In genomic region chr6:12009180-12009748, GRCh38 we compare ENCODE assay signal across 8 cellular contexts. TPM values are rescaled to one million over a fixed set of nuclear protein-coding genes. Genes with fewer than 3 reads are reported as not detected.
DNase-seq lines count a peak whose midpoint lies in the region; ATAC-seq and TF ChIP-seq lines count a peak whose summit lies in the region.

No MANE protein-coding gene starts in this region.

- no peak for ATAC-seq in HG03432 (IDR thresholded peaks at IDR 0.05; ENCODE audit: unreplicated experiment)

- TF ChIP-seq POLR2A in adrenal gland (IDR thresholded peaks at IDR 0.05) (no peak), lower leg skin (IDR thresholded peaks at IDR 0.05) (no peak)

- TF ChIP-seq CTCF in adrenal gland (IDR thresholded peaks at IDR 0.05) (no peak), lower leg skin (IDR thresholded peaks at IDR 0.05) (no peak), type B pancreatic cell (conservative IDR thresholded peaks at IDR 0.05) (no peak)

- peak overlapping the region; percentile 94 for H3K27ac Mint-ChIP-seq in activated naive CD4-positive, alpha-beta T cell treated with anti-CD3 and anti-CD28 coated beads, Interleukin-2, amount 10 ng/mL, durations not matched to agents 7 days and 5 days
- peak overlapping the region; percentile 95 for H3K27ac Mint-ChIP-seq in type B pancreatic cell

- H3K4me3 Mint-ChIP-seq in activated naive CD4-positive, alpha-beta T cell treated with anti-CD3 and anti-CD28 coated beads, Interleukin-2, amount 10 ng/mL, durations not matched to agents 7 days and 5 days = peak overlapping the region; percentile 82
- peak overlapping the region; percentile 91 for H3K4me3 Mint-ChIP-seq in type B pancreatic cell

- peaks cover 4% of the 10 kb centered on the region for H3K36me3 Mint-ChIP-seq in activated naive CD4-positive, alpha-beta T cell treated with anti-CD3 and anti-CD28 coated beads, Interleukin-2, amount 10 ng/mL, durations not matched to agents 7 days and 5 days
- peaks cover under 1% of the 10 kb centered on the region for H3K36me3 Mint-ChIP-seq in type B pancreatic cell

- DNase-seq in activated naive CD4-positive, alpha-beta T cell treated with anti-CD3 and anti-CD28 coated beads, Interleukin-2, amount 10 ng/mL, durations not matched to agents 7 days and 5 days = no peak
- DNase-seq in activated naive CD4-positive, alpha-beta T cell treated with anti-CD3 and anti-CD28 coated beads, Interleukin-2, amount 50 U/mL, for 16 hours = no peak
- DNase-seq in adrenal gland (no peak), lower leg skin (ENCODE audit: low spot score in 2 of 2) (no peak), type B pancreatic cell (ENCODE audit: extremely low spot score, unreplicated experiment) (no peak), CD1c-positive myeloid dendritic cell (ENCODE audit: extremely low spot score) (no peak), medulla oblongata (ENCODE audit: extremely low spot score) (no peak)

- no peaks in the 10 kb centered on the region for H3K9me3 ChIP-seq in adrenal gland (replicated peaks in 1 of 3)

- peaks cover 38% of the 10 kb centered on the region for H3K4me1 Mint-ChIP-seq in activated naive CD4-positive, alpha-beta T cell treated with anti-CD3 and anti-CD28 coated beads, Interleukin-2, amount 10 ng/mL, durations not matched to agents 7 days and 5 days
- peaks cover 20% of the 10 kb centered on the region for H3K4me1 Mint-ChIP-seq in type B pancreatic cell (ENCODE audit: unreplicated experiment)

- WGBS in adrenal gland, 4 donors = 1 to 2% (median 2%) methylated on average over 4 to 29 of the region's 29 CpGs
- WGBS in lower leg skin, 2 donors = 1 to 2% methylated on average over 11 to 24 of the region's 29 CpGs

- intact Hi-C loops in adrenal gland (cut with DNase I) (no loop called here), lower leg skin (cut with DNase I; ENCODE audit: low total_unique reads) (no loop called here)

- H3K36me3 ChIP-seq in adrenal gland (replicated peaks in 1 of 2) = no peaks in the 10 kb centered on the region

- H3K27me3 ChIP-seq in adrenal gland = no peaks in the 10 kb centered on the region

- peak overlapping the region in 4 of 5 donors; percentile 15 to 96 (median 94) for H3K27ac ChIP-seq in adrenal gland

- H3K9me3 Mint-ChIP-seq in activated naive CD4-positive, alpha-beta T cell treated with anti-CD3 and anti-CD28 coated beads, Interleukin-2, amount 10 ng/mL, durations not matched to agents 7 days and 5 days = no peaks in the 10 kb centered on the region
- H3K9me3 Mint-ChIP-seq in type B pancreatic cell = peaks cover under 1% of the 10 kb centered on the region

- H3K4me3 ChIP-seq in adrenal gland (peak overlapping the region in 1 of 4 donors; percentile 72), lower leg skin (ENCODE audit: low read depth, poor library complexity, severe bottlenecking) (peak overlapping the region; percentile 33)

- CTCF ChIA-PET in activated naive CD4-positive, alpha-beta T cell treated with anti-CD3 and anti-CD28 coated beads, Interleukin-2, amount 10 ng/mL, durations not matched to agents 7 days and 5 days (lab: Charles Lee) = no interaction called here

- peaks cover 16 to 28% of the 10 kb centered on the region in 2 donors for H3K4me1 ChIP-seq in adrenal gland (replicated peaks in 1 of 2)

- peaks cover 9% of the 10 kb centered on the region for H3K27me3 Mint-ChIP-seq in activated naive CD4-positive, alpha-beta T cell treated with anti-CD3 and anti-CD28 coated beads, Interleukin-2, amount 10 ng/mL, durations not matched to agents 7 days and 5 days
- H3K27me3 Mint-ChIP-seq in type B pancreatic cell = peaks cover 4% of the 10 kb centered on the region

RNA-seq across cellular contexts. Expression of gene HIVEP1, which starts 2.8 kb away (rescaled TPM):
- total RNA-seq in adrenal gland = 10 to 100 TPM in 7 of 8 donors, 1 to 10 TPM in 1; 8.3 to 22.3 (median 12.8) TPM
- polyA plus RNA-seq in adrenal gland = 1 to 10 TPM; 3.6 to 9.6 (median 4.5) TPM
- total RNA-seq in lower leg skin = 10 to 100 TPM; 23.2 to 41.5 (median 32.6) TPM
- total RNA-seq in type B pancreatic cell (ENCODE audit: low replicate concordance) = 37.4 and 52.3 TPM in 2 replicates
